21 cellular contexts compared by ENCODE assay signal in the genomic region with DNA sequence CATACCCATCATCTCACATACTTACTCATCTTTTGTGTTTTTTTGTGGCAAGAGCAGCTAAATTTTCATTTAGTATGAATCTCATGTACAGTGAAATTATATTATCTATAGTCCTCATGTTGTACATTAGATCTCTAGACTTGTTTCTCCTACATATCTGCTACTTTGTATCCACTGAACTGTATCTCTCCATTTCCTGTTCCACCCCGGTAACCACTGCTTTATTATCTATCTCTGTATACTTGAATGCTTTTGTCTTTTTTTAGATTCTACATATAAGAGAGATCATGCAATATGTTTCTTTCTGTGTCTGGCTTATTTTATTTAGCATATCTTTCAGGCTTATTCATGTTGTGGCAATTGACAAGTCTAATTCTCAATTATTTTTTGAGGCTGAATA.
"Had no signal": no experiment of that assay in that cellular context is flagged by ENCODE, and none has a peak within 500 bp of the region (broad histone marks: within the 10 kb centered on the region; RNA-seq: fewer than 3 reads in every experiment).

No MANE protein-coding gene starts in this region.

- H3K9me3 ChIP-seq: adrenal gland, ascending aorta, testis, vagina had no signal

- H3K4me3 ChIP-seq: adrenal gland, ascending aorta, lung, testis, vagina had no signal

- H3K36me3 ChIP-seq: adrenal gland, ascending aorta, brain microvascular endothelial cell, vagina had no signal

- H3K4me1 ChIP-seq: adrenal gland, ascending aorta, testis, vagina had no signal

- FAIRE-seq: TTC549 had no signal

- ATAC-seq: left lobe of liver; naive thymus-derived CD8-positive, alpha-beta T cell had no signal

- DNase-seq: activated B cell treated with CpG ODN at 0.5 μM for 24 hours; activated CD4-positive, alpha-beta T cell treated with anti-CD3 and anti-CD28 coated beads, Interleukin-2, amount 50 U/mL, for 4 hours; activated CD8-positive, alpha-beta memory T cell treated with anti-CD3 and anti-CD28 coated beads, Interleukin-2, amount 50 U/mL, for 48 hours; activated naive CD4-positive, alpha-beta T cell; activated T-cell treated with anti-CD3 and anti-CD28 coated beads, Interleukin-2, amount 50 U/mL, for 4 hours; adrenal gland; brain microvascular endothelial cell; caudate nucleus; effector CD4-positive, alpha-beta T cell; erythroblast; foreskin fibroblast; naive thymus-derived CD8-positive, alpha-beta T cell; retina; stimulated activated CD4-positive, alpha-beta T cell treated with anti-CD3 and anti-CD28 coated beads, Interleukin-4, amount 100 ng/mL, for 1 hour; stimulated activated naive CD4-positive, alpha-beta T cell; testis had no signal

- H3K27me3 ChIP-seq: adrenal gland, ascending aorta, brain microvascular endothelial cell, testis, vagina had no signal

- H3K27ac ChIP-seq: adrenal gland, ascending aorta, brain microvascular endothelial cell, testis, vagina had no signal
